In genomic region chr14:45253070-45253753, GRCh38 we compare ENCODE assay signal across 1 cellular context.
TF ChIP-seq lines count a peak whose summit lies in the region.

MIS18BP1 (minus strand) TSS chr14:45253202; CDS start chr14:45247286, 5,916 bp downstream.

TF ChIP-seq in HepG2, 621 proteins besides CTCF, POLR2A, EP300 and RAD21 (continued from another document and continues in another):
- TF ChIP-seq ZNF230 (CRISPR knock-in tag; IDR thresholded peaks at IDR 0.05) = peak; percentile 78; the same call in 1 of the 2 replicates
- TF ChIP-seq ZNF432 (CRISPR knock-in tag; IDR thresholded peaks at IDR 0.05; ENCODE audit: borderline replicate concordance) = no peak
- TF ChIP-seq STAT5B (CRISPR knock-in tag; IDR thresholded peaks at IDR 0.05) = no peak; the same call in 1 of the 2 replicates
- TF ChIP-seq CBX2 (IDR thresholded peaks at IDR 0.05; ENCODE audit: low read depth, low read length) = no peak
- TF ChIP-seq CBX2 (CRISPR knock-in tag; IDR thresholded peaks at IDR 0.05; ENCODE audit: low read depth) = no peak
- TF ChIP-seq ZBTB46 (CRISPR knock-in tag; IDR thresholded peaks at IDR 0.05; ENCODE audit: borderline replicate concordance) = no peak
- TF ChIP-seq HNF4A (CRISPR knock-in tag; IDR thresholded peaks at IDR 0.05) = peak; percentile 50; the same call in 1 of the 2 replicates
- TF ChIP-seq CEBPG (CRISPR knock-in tag; IDR thresholded peaks at IDR 0.05) = peak; percentile 86
- peak; percentile 93 for TF ChIP-seq HBP1 (CRISPR knock-in tag; IDR thresholded peaks at IDR 0.05; ENCODE audit: low read depth)
- TF ChIP-seq SUZ12 (IDR thresholded peaks at IDR 0.05; ENCODE audit: low read depth, low read length) = no peak
- TF ChIP-seq HOXA3 (CRISPR knock-in tag; IDR thresholded peaks at IDR 0.05) = peak; percentile 97
- no peak for TF ChIP-seq TFAP4 (IDR thresholded peaks at IDR 0.05; ENCODE audit: borderline replicate concordance, low read depth)
- peak; percentile 91 for TF ChIP-seq NR2C2 (CRISPR knock-in tag; IDR thresholded peaks at IDR 0.05; ENCODE audit: borderline replicate concordance)
- peak; percentile 87 for TF ChIP-seq ZSCAN21 (CRISPR knock-in tag; IDR thresholded peaks at IDR 0.05; ENCODE audit: borderline replicate concordance)
- TF ChIP-seq XRCC5 (optimal IDR thresholded peaks at IDR 0.05; ENCODE audit: low read length) = peak; percentile 96
- TF ChIP-seq CBX1 (IDR thresholded peaks at IDR 0.05; ENCODE audit: low read depth) = no peak
- TF ChIP-seq DBP (CRISPR knock-in tag; IDR thresholded peaks at IDR 0.05; ENCODE audit: not compliant biosample characterization) = peak; percentile 0
- peak; percentile 56; the same call in 1 of the 2 replicates for TF ChIP-seq ZNF570 (CRISPR knock-in tag; IDR thresholded peaks at IDR 0.05; ENCODE audit: borderline replicate concordance)
- TF ChIP-seq ATF1 (CRISPR knock-in tag; IDR thresholded peaks at IDR 0.05) = peak; percentile 93
- no peak for TF ChIP-seq ATF7 (IDR thresholded peaks at IDR 0.05)
- TF ChIP-seq ATF7 (CRISPR knock-in tag; IDR thresholded peaks at IDR 0.05) = no peak
- peak; percentile 92; the same call in 1 of the 2 replicates for TF ChIP-seq ZNF670 (CRISPR knock-in tag; IDR thresholded peaks at IDR 0.05; ENCODE audit: borderline replicate concordance)
- no peak for TF ChIP-seq SATB2 (CRISPR knock-in tag; IDR thresholded peaks at IDR 0.05)
- peak; percentile 35; the same call in 1 of the 2 replicates for TF ChIP-seq RFX3 (CRISPR knock-in tag; IDR thresholded peaks at IDR 0.05)
- peak; percentile 91; the same call in 1 of the 2 replicates for TF ChIP-seq JUNB (CRISPR knock-in tag; IDR thresholded peaks at IDR 0.05; ENCODE audit: borderline replicate concordance)
- no peak for TF ChIP-seq ZNF333 (CRISPR knock-in tag; IDR thresholded peaks at IDR 0.05; ENCODE audit: borderline replicate concordance)
- TF ChIP-seq ZNF549 (CRISPR knock-in tag; IDR thresholded peaks at IDR 0.05) = no peak
- peak; percentile 60; the same call in 1 of the 2 replicates for TF ChIP-seq ZNF556 (CRISPR knock-in tag; IDR thresholded peaks at IDR 0.05; ENCODE audit: borderline replicate concordance)
- no peak for TF ChIP-seq ATAD3A (CRISPR knock-in tag; IDR thresholded peaks at IDR 0.05)
- TF ChIP-seq ZHX1 (CRISPR knock-in tag; IDR thresholded peaks at IDR 0.05; ENCODE audit: low read depth) = peak; percentile 87; the same call in 1 of the 2 replicates
- TF ChIP-seq ZNF850 (CRISPR knock-in tag; conservative IDR thresholded peaks at IDR 0.05) = no peak; the same call in 1 of the 2 replicates
- no peak for TF ChIP-seq IKZF4 (CRISPR knock-in tag; IDR thresholded peaks at IDR 0.05; ENCODE audit: borderline replicate concordance, low read depth, not compliant biosample characterization)
- TF ChIP-seq ZNF430 (CRISPR knock-in tag; IDR thresholded peaks at IDR 0.05) = peak; percentile 96
- peak; percentile 94 for TF ChIP-seq MYPOP (CRISPR knock-in tag; IDR thresholded peaks at IDR 0.05)
- TF ChIP-seq ZNF382 (CRISPR knock-in tag; IDR thresholded peaks at IDR 0.05; ENCODE audit: borderline replicate concordance) = no peak
- TF ChIP-seq SCMH1 (CRISPR knock-in tag; IDR thresholded peaks at IDR 0.05; ENCODE audit: borderline replicate concordance) = no peak
- TF ChIP-seq ZNF33A (CRISPR knock-in tag; IDR thresholded peaks at IDR 0.05; ENCODE audit: borderline replicate concordance) = no peak; the same call in 1 of the 2 replicates
- no peak for TF ChIP-seq ZBTB8A (CRISPR knock-in tag; IDR thresholded peaks at IDR 0.05; ENCODE audit: borderline replicate concordance, low read depth)
- TF ChIP-seq DNMT1 (CRISPR knock-in tag; IDR thresholded peaks at IDR 0.05) = peak; percentile 44; the same call in 1 of the 2 replicates
- TF ChIP-seq SP140L (CRISPR knock-in tag; IDR thresholded peaks at IDR 0.05; ENCODE audit: borderline replicate concordance) = peak; percentile 55; the same call in 1 of the 2 replicates
- no peak for TF ChIP-seq MLLT10 (CRISPR knock-in tag; IDR thresholded peaks at IDR 0.05)
- TF ChIP-seq PHF5A (CRISPR knock-in tag; IDR thresholded peaks at IDR 0.05; ENCODE audit: low read depth, unreplicated experiment) = no peak
- peak; percentile 67; the same call in 1 of the 2 replicates for TF ChIP-seq MTF1 (CRISPR knock-in tag; IDR thresholded peaks at IDR 0.05)
- peak; percentile 37; the same call in 1 of the 2 replicates for TF ChIP-seq TBX3 (IDR thresholded peaks at IDR 0.05; ENCODE audit: borderline replicate concordance)
- TF ChIP-seq LBX2 (CRISPR knock-in tag; IDR thresholded peaks at IDR 0.05; ENCODE audit: borderline replicate concordance) = no peak
- peak; percentile 80; the same call in 1 of the 2 replicates for TF ChIP-seq MLXIP (CRISPR knock-in tag; IDR thresholded peaks at IDR 0.05; ENCODE audit: borderline replicate concordance)
- TF ChIP-seq SALL1 (CRISPR knock-in tag; IDR thresholded peaks at IDR 0.05) = peak; percentile 97
- peak; percentile 77; the same call in 1 of the 2 replicates for TF ChIP-seq CBFB (CRISPR knock-in tag; IDR thresholded peaks at IDR 0.05)
- no peak for TF ChIP-seq CHCHD3 (CRISPR knock-in tag; IDR thresholded peaks at IDR 0.05)
